Comparison of ENCODE assay signal across 17 cellular contexts in the genomic region with DNA sequence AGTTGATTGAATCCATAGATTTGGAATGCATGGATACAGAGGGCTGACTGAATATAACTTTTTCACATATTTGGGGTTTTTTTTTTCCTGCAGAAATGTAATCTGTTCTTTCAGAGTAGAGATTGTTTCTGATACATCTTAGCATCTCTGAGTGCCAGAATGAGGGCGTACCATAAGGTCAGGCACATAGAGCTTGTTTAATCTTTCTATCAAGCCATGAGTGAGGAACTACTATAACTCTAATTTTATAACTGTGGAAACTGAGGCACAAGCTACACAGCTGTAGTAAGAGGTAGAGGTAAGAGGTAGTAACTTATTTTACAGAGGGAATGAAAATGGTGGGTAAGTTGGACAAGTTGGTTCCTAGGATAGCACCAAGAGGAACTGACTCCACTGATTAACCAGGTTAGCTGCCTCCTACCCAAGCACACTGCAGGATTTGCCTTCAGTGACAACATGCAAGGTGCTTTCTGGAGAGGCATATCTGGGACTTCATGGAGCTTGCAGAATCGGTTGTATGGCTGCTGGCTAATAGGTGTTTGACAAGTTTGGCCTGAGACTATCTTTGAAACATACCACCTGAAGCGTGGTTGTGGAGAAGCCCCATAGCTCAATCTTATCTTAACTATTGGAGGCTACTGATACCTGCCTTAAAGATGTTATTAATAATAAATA. TPM values are rescaled to one million over a fixed set of nuclear protein-coding genes. Genes with fewer than 3 reads are reported as not detected.
DNase-seq lines count a peak whose midpoint lies in the region; ATAC-seq, FAIRE-seq and TF ChIP-seq lines count a peak whose summit lies in the region.
"Had no signal": no experiment of that assay in that cellular context is flagged by ENCODE, and none has a peak within 500 bp of the region (broad histone marks: within the 10 kb centered on the region; RNA-seq: fewer than 3 reads in every experiment).

No MANE protein-coding gene starts in this region.

- TF ChIP-seq EP300 in HepG2 (IDR thresholded peaks at IDR 0.05; ENCODE audit: low read depth in 2 of 2, low read length in 2 of 2) (no peak), HepG2 (CRISPR knock-in tag; IDR thresholded peaks at IDR 0.05; ENCODE audit: borderline replicate concordance) (no peak), gastroesophageal sphincter (IDR thresholded peaks at IDR 0.05) (no peak)

- no peak overlapping the region for H2AFZ ChIP-seq in HepG2 (ENCODE audit: low read length)

- H3K27ac ChIP-seq in HepG2 (ENCODE audit: extremely low read length, insufficient read depth, low read length) = peak overlapping the region; percentile 27
- no peak overlapping the region for H3K27ac ChIP-seq in right lobe of liver
- H3K27ac ChIP-seq in gastroesophageal sphincter = peak overlapping the region in 3 of 4 donors; percentile 1 to 57 (median 38)

- no peak for FAIRE-seq in HepG2 (lab: Jason Lieb, UNC)
- FAIRE-seq in urothelium cell line (lab: Jason Lieb, UNC) = no peak
- FAIRE-seq: GM12878, H1, HTR-8/SVneo, K562 had no signal

- POLR2A ChIA-PET in HepG2 (lab: Yijun Ruan, JAX) = interaction anchor here (1.5 kb wide), 1 partner anchor 24 kb away, joined by 3 read pairs; a partner anchor contains a TSS

- peaks cover 51% of the 10 kb centered on the region for H3K4me1 Mint-ChIP-seq in progenitor cell of endocrine pancreas (ENCODE audit: low read depth)

- H3K4me3 ChIP-seq in HepG2 (replicated peaks in 1 of 3; ENCODE audit: insufficient read depth in 1 of 3, low read depth in 2 of 3, low read length in 3 of 3) (no peak overlapping the region), right lobe of liver (no peak overlapping the region), gastroesophageal sphincter (no peak overlapping the region)
- H3K4me3 ChIP-seq: GM12878, HAP-1, K562 had no signal

- no peaks in the 10 kb centered on the region for H3K79me2 ChIP-seq in HepG2 (ENCODE audit: insufficient read depth, low read length)

- no peak overlapping the region for H3K4me3 Mint-ChIP-seq in progenitor cell of endocrine pancreas (ENCODE audit: low read depth)
- H3K4me3 Mint-ChIP-seq: CD4-positive, alpha-beta T cell; HFFc6 had no signal

- H3K9ac ChIP-seq in HepG2 (ENCODE audit: insufficient read depth, low read depth, low read length) = no peak overlapping the region

- no peak for TF ChIP-seq RAD21 in HepG2 (CRISPR knock-in tag; IDR thresholded peaks at IDR 0.05)

- H3K27me3 ChIP-seq in HepG2 (ENCODE audit: control insufficient read depth in 1 of 2, insufficient read depth in 2 of 2, low read length in 2 of 2) = no peaks in the 10 kb centered on the region
- no peaks in the 10 kb centered on the region for H3K27me3 ChIP-seq in right lobe of liver
- H3K27me3 ChIP-seq in gastroesophageal sphincter = no peaks in the 10 kb centered on the region

- in situ Hi-C loops in HepG2 (cut with HindIII; ENCODE audit: extremely low pct_ligation_motif_present, low pct_unique_long_range_greater_than_20kb) = no loop called here

- no peaks in the 10 kb centered on the region for H3K9me3 Mint-ChIP-seq in progenitor cell of endocrine pancreas (ENCODE audit: low read depth)
- H3K9me3 Mint-ChIP-seq: CD4-positive, alpha-beta T cell; HFFc6 had no signal

- 96% methylated on average over 3 of the region's 3 CpGs for WGBS in HepG2 (ENCODE audit: low lambda C conversion rate)
- 77% methylated on average over 2 of the region's 3 CpGs for WGBS in right lobe of liver (ENCODE audit: insufficient coverage, low coverage, low lambda C conversion rate, missing lambda C conversion rate)
- WGBS in gastroesophageal sphincter (ENCODE audit: low coverage in 1 of 2), 2 donors = 73 to 90% methylated on average over 1 to 3 of the region's 3 CpGs

- peaks cover 44% of the 10 kb centered on the region for H3K4me1 ChIP-seq in HepG2 (ENCODE audit: insufficient read depth, low read length)
- H3K4me1 ChIP-seq in right lobe of liver = peaks cover 0 to 28% (median 13%) of the 10 kb centered on the region in 4 donors
- peaks cover 0 to 22% (median 0%) of the 10 kb centered on the region in 3 donors for H3K4me1 ChIP-seq in gastroesophageal sphincter
- H3K4me1 ChIP-seq: HAP-1 had no signal

- H3K9me3 ChIP-seq in HepG2 (ENCODE audit: low read length) = no peaks in the 10 kb centered on the region
- no peaks in the 10 kb centered on the region for H3K9me3 ChIP-seq in right lobe of liver
- H3K9me3 ChIP-seq in gastroesophageal sphincter = no peaks in the 10 kb centered on the region
- H3K9me3 ChIP-seq: HAP-1 had no signal

- H3K36me3 Mint-ChIP-seq in progenitor cell of endocrine pancreas (ENCODE audit: insufficient read depth) = peaks cover 4% of the 10 kb centered on the region

- no peak overlapping the region for H3K4me2 ChIP-seq in HepG2 (ENCODE audit: low read depth, low read length)

- H3K27ac Mint-ChIP-seq in progenitor cell of endocrine pancreas = peak overlapping the region; percentile 70
- H3K27ac Mint-ChIP-seq: CD4-positive, alpha-beta T cell had no signal

- ATAC-seq in HepG2 = no peak
- no peak for ATAC-seq in right lobe of liver
- ATAC-seq in gastroesophageal sphincter = no peak
- ATAC-seq: GM12878, K562 had no signal

- CTCF ChIA-PET in HepG2 (lab: Yijun Ruan, JAX; ENCODE audit: low intra/inter-chr PET ratio, low total read pairs) = no interaction called here

- DNase-seq in HepG2 (ENCODE audit: low spot score) = no peak
- no peak for DNase-seq in right lobe of liver
- no peak for DNase-seq in progenitor cell of endocrine pancreas (ENCODE audit: low spot score, unreplicated experiment)
- DNase-seq in urothelium cell line (ENCODE audit: low spot score) = no peak
- DNase-seq in nucleus accumbens (lab: John Stamatoyannopoulos, UW) = no peak
- no peak for DNase-seq in cortex of kidney (lab: John Stamatoyannopoulos, UW)
- DNase-seq: ACHN; C1 segment of cervical spinal cord; CD4-positive, alpha-beta T cell; DMS79; HFFc6 had no signal

- intact Hi-C loops in HepG2 (cut with micrococcal nuclease; ENCODE audit: unreplicated experiment) (no loop called here), right lobe of liver (cut with DNase I) (no loop called here)

- TF ChIP-seq CTCF in HepG2 (CRISPR knock-in tag; IDR thresholded peaks at IDR 0.05) (no peak), right lobe of liver (IDR thresholded peaks at IDR 0.05) (no peak), gastroesophageal sphincter (IDR thresholded peaks at IDR 0.05) (no peak), progenitor cell of endocrine pancreas (IDR thresholded peaks at IDR 0.05; ENCODE audit: unreplicated experiment) (no peak)

- no peak for TF ChIP-seq POLR2A in HepG2 (IDR thresholded peaks at IDR 0.05; ENCODE audit: insufficient read depth in 1 of 2, low read depth in 2 of 2, low read length in 2 of 2)
- no peak for TF ChIP-seq POLR2A in right lobe of liver (IDR thresholded peaks at IDR 0.05)
- TF ChIP-seq POLR2A in gastroesophageal sphincter (IDR thresholded peaks at IDR 0.05) = no peak

- H3K36me3 ChIP-seq in HepG2 (replicated peaks in 1 of 2; ENCODE audit: control insufficient read depth in 1 of 2, insufficient read depth in 2 of 2, low read length in 2 of 2) (peaks cover 4 to 10% of the 10 kb centered on the region in 2 experiments; a peak in 4 of 5 replicates), right lobe of liver (peaks cover 0 to 5% (median 2%) of the 10 kb centered on the region in 4 donors), gastroesophageal sphincter (peaks cover 8 to 26% of the 10 kb centered on the region in 2 donors)

- H4K20me1 ChIP-seq in HepG2 (ENCODE audit: insufficient read depth, low read length) = no peaks in the 10 kb centered on the region

- no peaks in the 10 kb centered on the region for H3K27me3 Mint-ChIP-seq in progenitor cell of endocrine pancreas
- H3K27me3 Mint-ChIP-seq: CD4-positive, alpha-beta T cell had no signal

- no TSS peak for BruUV-seq in HepG2 (replicated peaks; lab: Mats Ljungman, UMichigan)

TF ChIP-seq in HepG2, 621 proteins besides CTCF, POLR2A, EP300 and RAD21 (continues in another document):
- no peak for TF ChIP-seq ZKSCAN5 (CRISPR knock-in tag; IDR thresholded peaks at IDR 0.05)
- no peak for TF ChIP-seq CCAR2 (optimal IDR thresholded peaks at IDR 0.05; ENCODE audit: low read depth, low read length)
- TF ChIP-seq CHD4 (IDR thresholded peaks at IDR 0.05; ENCODE audit: borderline replicate concordance, low read length) = no peak
- no peak for TF ChIP-seq ZNF263 (CRISPR knock-in tag; IDR thresholded peaks at IDR 0.05)
- TF ChIP-seq ZNF558 (CRISPR knock-in tag; IDR thresholded peaks at IDR 0.05; ENCODE audit: borderline replicate concordance) = no peak
- TF ChIP-seq SP5 (CRISPR knock-in tag; IDR thresholded peaks at IDR 0.05; ENCODE audit: borderline replicate concordance, low read depth) = no peak

RNA-seq across cellular contexts. Expression of a gene that starts 23.5 kb away (rescaled TPM):
- total RNA-seq in HepG2 (2016; rRNA removed; fragmentation: Illumina TruSeq; extraction: Trizol) (36.0 and 47.0 TPM in 2 replicates), right lobe of liver (10 to 100 TPM; 23.0 to 39.8 (median 27.2) TPM), gastroesophageal sphincter (10 to 100 TPM; 21.3 to 36.7 (median 28.1) TPM), progenitor cell of endocrine pancreas (54.4 and 57.6 TPM in 2 replicates)
- total RNA-seq in HepG2 (2016; cell fraction: cytosol; rRNA removed; fragmentation: Illumina TruSeq; extraction: Trizol; ENCODE audit: low read depth) = 4.5 and 4.6 TPM in 2 replicates
- 37.8 and 46.8 TPM in 2 replicates for total RNA-seq in HepG2 (2016; cell fraction: insoluble cytoplasmic fraction; rRNA removed; fragmentation: Illumina TruSeq; extraction: Trizol)
- total RNA-seq in HepG2 (2016; cell fraction: membrane; rRNA removed; fragmentation: Illumina TruSeq; extraction: Trizol) = 18.0 and 20.6 TPM in 2 replicates
- 59.2 and 72.7 TPM in 2 replicates for total RNA-seq in HepG2 (2016; cell fraction: nucleus; rRNA removed; fragmentation: Illumina TruSeq; extraction: Trizol)
- polyA plus RNA-seq in HepG2 (2011; rRNA removed) = 40.3 and 50.4 TPM in 2 replicates
- 21.2 and 36.3 TPM in 2 replicates for polyA plus RNA-seq in HepG2 (2011; cell fraction: cytosol; rRNA removed)
- polyA plus RNA-seq in HepG2 (2011; cell fraction: nucleus; rRNA removed) = 10.3 and 13.9 TPM in 2 replicates
- polyA plus RNA-seq in HepG2 (2012) = 27.7 and 29.5 TPM in 2 replicates
- 2.4 and 2.8 TPM in 2 replicates for polyA plus RNA-seq in HepG2 (2016; cell fraction: cytosol; fragmentation: Illumina TruSeq; extraction: Trizol; ENCODE audit: low read depth)
- polyA plus RNA-seq in HepG2 (2016; cell fraction: insoluble cytoplasmic fraction; fragmentation: Illumina TruSeq; extraction: Trizol; ENCODE audit: low read depth) = 37.0 and 37.7 TPM in 2 replicates
- polyA plus RNA-seq in HepG2 (2016; cell fraction: membrane; fragmentation: Illumina TruSeq; extraction: Trizol; ENCODE audit: low read depth) = 8.1 and 8.5 TPM in 2 replicates
- polyA plus RNA-seq in HepG2 (2016; cell fraction: nucleus; fragmentation: Illumina TruSeq; extraction: Trizol; ENCODE audit: insufficient read depth, low read depth) = 89.7 and 91.1 TPM in 2 replicates
- 77.4 and 153 TPM in 2 replicates for polyA minus RNA-seq in HepG2 (2011; rRNA and poly(A)+ RNA removed; ENCODE audit: low replicate concordance)
- polyA minus RNA-seq in HepG2 (2011; cell fraction: cytosol; rRNA and poly(A)+ RNA removed) = 34.3 and 34.9 TPM in 2 replicates
- polyA minus RNA-seq in HepG2 (2011; cell fraction: nucleus; rRNA and poly(A)+ RNA removed) = 29.0 and 33.9 TPM in 2 replicates

Comparison
In these comparisons a context has a peak if more than half of its experiments do, and no peak if none do; other contexts are left out.
1. H3K27ac ChIP-seq: peak in HepG2 (single experiment) and gastroesophageal sphincter (3 of 4); none in right lobe of liver (0 of 3).